27 cellular contexts compared by ENCODE assay signal in genomic region chr12:80559766-80560165, GRCh38.
"Had no signal": no experiment of that assay in that cellular context is flagged by ENCODE, and none has a peak within 500 bp of the region (broad histone marks: within the 10 kb centered on the region; RNA-seq: fewer than 3 reads in every experiment).

No MANE protein-coding gene starts in this region.

- H3K4me1 Mint-ChIP-seq: memory B cell, WTC11 had no signal

- H3K4me1 ChIP-seq: gastrocnemius medialis, heart right ventricle, pancreas, psoas muscle, right atrium auricular region had no signal

- H3K4me3 ChIP-seq: adrenal gland, ascending aorta, gastrocnemius medialis, heart right ventricle, pancreas, psoas muscle, right atrium auricular region, tibial artery had no signal

- H3K36me3 Mint-ChIP-seq: activated naive CD8-positive, alpha-beta T cell; memory B cell; WTC11 had no signal

- H3K36me3 ChIP-seq: adrenal gland, ascending aorta, brain microvascular endothelial cell, gastrocnemius medialis, heart right ventricle, neutrophil, pancreas, right atrium auricular region, tibial artery had no signal

- H3K27ac Mint-ChIP-seq: activated naive CD8-positive, alpha-beta T cell; activated T-helper 2 cell treated with anti-CD3 and anti-CD28 coated beads, Interferon-gamma antibody, Interleukin-2, Interleukin-4, amounts not matched to agents 10 μg/mL and 5 μg/mL and 100 μg/mL, durations not matched to agents 14 hours and 24 hours and 36 hours; memory B cell; nephron; stimulated activated naive CD8-positive, alpha-beta T cell treated with anti-CD3 and anti-CD28 coated beads, Interleukin-15, Interleukin-2, amounts not matched to agents 100 ng/mL and 50 ng/mL, for 24 hours; WTC11 had no signal

- H3K4me3 Mint-ChIP-seq: activated naive CD8-positive, alpha-beta T cell; activated T-cell treated with anti-CD3 and anti-CD28 coated beads, Interleukin-2, amount 50 U/mL, for 4 hours; memory B cell; nephron; stimulated activated naive CD8-positive, alpha-beta T cell treated with anti-CD3 and anti-CD28 coated beads, Interleukin-15, Interleukin-2, amounts not matched to agents 100 ng/mL and 50 ng/mL, for 24 hours; WTC11 had no signal

- H3K9me3 ChIP-seq: adrenal gland, ascending aorta, gastrocnemius medialis, heart right ventricle, neutrophil, pancreas, psoas muscle, right atrium auricular region, tibial artery had no signal

- H3K27me3 Mint-ChIP-seq: activated naive CD8-positive, alpha-beta T cell; memory B cell; stimulated activated naive CD8-positive, alpha-beta T cell treated with anti-CD3 and anti-CD28 coated beads, Interleukin-15, Interleukin-2, amounts not matched to agents 100 ng/mL and 50 ng/mL, for 24 hours had no signal

- DNase-seq: activated CD8-positive, alpha-beta memory T cell treated with anti-CD3 and anti-CD28 coated beads, Interleukin-2, amount 50 U/mL, for 4 hours; activated naive CD4-positive, alpha-beta T cell; activated T-cell treated with anti-CD3 and anti-CD28 coated beads, Interleukin-2, amount 50 U/mL, for 4 hours; adrenal gland; brain microvascular endothelial cell; caudate nucleus; dermis blood vessel endothelial cell; effector memory CD4-positive, alpha-beta T cell; gastrocnemius medialis; heart right ventricle; left colon; pancreas; psoas muscle; stimulated activated CD4-positive, alpha-beta T cell treated with anti-CD3 and anti-CD28 coated beads, Interleukin-12 subunit alpha, Interleukin-12 subunit beta, amount 100 ng/mL, for 4 hours; stimulated activated CD4-positive, alpha-beta T cell treated with anti-CD3 and anti-CD28 coated beads, Interleukin-4, amount 100 ng/mL, for 4 hours; substantia nigra; tibial artery had no signal

- H3K27ac ChIP-seq: adrenal gland, ascending aorta, brain microvascular endothelial cell, gastrocnemius medialis, heart right ventricle, neutrophil, pancreas, psoas muscle, right atrium auricular region, tibial artery had no signal

- H3K27me3 ChIP-seq: adrenal gland, ascending aorta, brain microvascular endothelial cell, gastrocnemius medialis, heart right ventricle, neutrophil, pancreas, right atrium auricular region, tibial artery had no signal

- H3K9me3 Mint-ChIP-seq: activated T-cell treated with anti-CD3 and anti-CD28 coated beads, Interleukin-2, amount 50 U/mL, for 4 hours; activated T-helper 2 cell treated with anti-CD3 and anti-CD28 coated beads, Interferon-gamma antibody, Interleukin-2, Interleukin-4, amounts not matched to agents 10 μg/mL and 5 μg/mL and 100 μg/mL, durations not matched to agents 14 hours and 24 hours and 36 hours; nephron; stimulated activated naive CD8-positive, alpha-beta T cell treated with anti-CD3 and anti-CD28 coated beads, Interleukin-15, Interleukin-2, amounts not matched to agents 100 ng/mL and 50 ng/mL, for 24 hours; WTC11 had no signal

- ATAC-seq: activated T-cell treated with anti-CD3 and anti-CD28 coated beads, Interleukin-2, amount 50 U/mL, for 4 hours; esophagus mucosa; gastrocnemius medialis; heart right ventricle; left colon; pancreas; psoas muscle; WTC11 had no signal
